Comparison of ENCODE assay signal across 8 cellular contexts in the genomic region with DNA sequence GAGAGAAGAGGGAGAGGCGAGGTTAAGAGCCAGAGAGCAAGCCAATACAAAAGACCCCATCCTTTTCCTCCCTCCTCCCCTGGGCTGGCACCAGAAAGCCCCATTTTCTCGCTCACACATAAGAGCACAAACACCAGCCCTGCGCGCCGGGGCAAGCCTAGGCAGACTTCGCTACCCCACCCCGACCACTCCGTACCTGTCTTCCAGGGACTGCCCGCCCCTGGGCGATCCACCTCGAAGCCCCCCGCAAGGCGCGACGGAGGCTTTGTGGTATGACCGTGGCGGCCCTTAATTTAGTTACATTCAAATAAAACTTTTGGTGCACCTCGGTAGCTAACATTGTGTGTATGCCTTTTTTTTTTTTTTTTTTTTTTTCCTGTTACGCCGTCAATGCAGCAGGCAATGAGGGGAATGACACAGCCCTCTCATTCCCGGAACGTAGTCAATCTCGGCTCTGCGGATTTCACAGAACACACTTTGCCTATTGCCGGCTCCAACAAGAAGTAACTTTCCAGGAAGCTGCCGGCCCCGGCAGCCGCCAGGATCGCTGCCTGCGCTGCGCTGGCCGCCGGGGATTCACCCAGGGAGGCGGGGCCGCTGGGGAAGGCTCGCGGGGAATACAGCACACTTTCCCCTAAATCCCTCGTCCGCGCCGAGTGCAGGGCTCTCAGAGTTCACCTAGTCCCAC. TPM values are rescaled to one million over a fixed set of nuclear protein-coding genes. Genes with fewer than 3 reads are reported as not detected.
DNase-seq lines count a peak whose midpoint lies in the region; ATAC-seq and TF ChIP-seq lines count a peak whose summit lies in the region.

No MANE protein-coding gene starts in this region.

- TF ChIP-seq CTCF in neural progenitor cell (IDR thresholded peaks at IDR 0.05) (peak; percentile 11), upper lobe of left lung (IDR thresholded peaks at IDR 0.05) (peak in 3 of 6 experiments; percentile 8 to 19 (median 16))

- DNase-seq in NCI-H345 (lab: John Stamatoyannopoulos, UW) (peak; percentile 51), germinal center (ENCODE audit: low spot score) (peak; percentile 24), neural progenitor cell (ENCODE audit: low spot score) (peak; percentile 74), upper lobe of left lung (peak; percentile 87 to 94), NCI-H2029 (lab: John Stamatoyannopoulos, UW) (no peak), GM19238 (ENCODE audit: insufficient read length, low spot score) (no peak)
- DNase-seq in activated naive CD4-positive, alpha-beta T cell treated with anti-CD3 and anti-CD28 coated beads, Interleukin-2, amount 50 U/mL, for 16 hours: peak; percentile 37

- peaks cover 3% of the 10 kb centered on the region for H3K36me3 Mint-ChIP-seq in neural progenitor cell

- peaks cover 32% of the 10 kb centered on the region for H3F3A ChIP-seq in neural progenitor cell (ENCODE audit: low read depth)

- TF ChIP-seq EP300 in upper lobe of left lung (IDR thresholded peaks at IDR 0.05): peak; percentile 46 to 66 (median 62)

- H3K27ac ChIP-seq in neural progenitor cell: no peak overlapping the region
- peak overlapping the region; percentile 97 to 99 (median 98) for H3K27ac ChIP-seq in upper lobe of left lung

- H3K9me3 ChIP-seq in ES-I3 (ENCODE audit: control insufficient read depth, insufficient read depth, low read length): no peaks in the 10 kb centered on the region
- H3K9me3 ChIP-seq in neural progenitor cell (ENCODE audit: low read depth): no peaks in the 10 kb centered on the region
- no peaks in the 10 kb centered on the region for H3K9me3 ChIP-seq in upper lobe of left lung

- TF ChIP-seq POLR2A in upper lobe of left lung (IDR thresholded peaks at IDR 0.05): peak in 1 of 4 donors; percentile 57

- peak; percentile 38 to 44 for ATAC-seq in upper lobe of left lung (ENCODE audit: low FRiP score in 2 of 2)

- H3K4me2 ChIP-seq in neural progenitor cell: peak overlapping the region; percentile 95

- H3K4me3 Mint-ChIP-seq in neural progenitor cell: peak overlapping the region; percentile 95

- peaks cover 5% of the 10 kb centered on the region for H3K27me3 Mint-ChIP-seq in neural progenitor cell (ENCODE audit: insufficient read depth, low read depth)

- no peak overlapping the region for H2AFZ ChIP-seq in neural progenitor cell (replicated peaks)

- H3K9ac ChIP-seq in ES-I3 (ENCODE audit: low read depth, low read length): peak overlapping the region; percentile 92
- no peak overlapping the region for H3K9ac ChIP-seq in neural progenitor cell

- peaks cover 7% of the 10 kb centered on the region for H3K79me2 ChIP-seq in neural progenitor cell (ENCODE audit: low read depth)

- peak overlapping the region; percentile 62 for H3K4me3 ChIP-seq in neural progenitor cell
- peak overlapping the region; percentile 21 to 67 (median 64) for H3K4me3 ChIP-seq in upper lobe of left lung

- peaks cover 53% of the 10 kb centered on the region for H4K20me1 ChIP-seq in neural progenitor cell (ENCODE audit: low read depth)

- H3K4me1 ChIP-seq in ES-I3 (ENCODE audit: insufficient read depth, low read length) (peaks cover 26% of the 10 kb centered on the region), neural progenitor cell (peaks cover 9% of the 10 kb centered on the region), upper lobe of left lung (peaks cover 36 to 70% (median 42%) of the 10 kb centered on the region in 4 donors)

- no peaks in the 10 kb centered on the region for H3K36me3 ChIP-seq in ES-I3 (ENCODE audit: insufficient read depth, low read length)
- no peaks in the 10 kb centered on the region for H3K36me3 ChIP-seq in neural progenitor cell
- H3K36me3 ChIP-seq in upper lobe of left lung: peaks cover 4 to 23% (median 16%) of the 10 kb centered on the region in 4 donors

- whole genome bisulfite sequencing in upper lobe of left lung, 2 donors: 4 to 9% methylated on average over 37 to 40 of the region's 41 CpGs

- H3K27ac Mint-ChIP-seq in neural progenitor cell: no peak overlapping the region

- H3K27me3 ChIP-seq in neural progenitor cell (peaks cover 31% of the 10 kb centered on the region), upper lobe of left lung (no peaks in the 10 kb centered on the region)

- no peaks in the 10 kb centered on the region for H3K9me3 Mint-ChIP-seq in neural progenitor cell

- H3K4me1 Mint-ChIP-seq in neural progenitor cell: peaks cover 45% of the 10 kb centered on the region

RNA-seq across cellular contexts. Expression of gene BCL6, which starts 7.7 kb away (rescaled TPM):
- 14.2 and 20.3 TPM in 2 replicates for total RNA-seq in neural progenitor cell (ENCODE audit: low replicate concordance)
- 100 to 1,000 TPM in 4 of 6 donors, 10 to 100 TPM in 2; 80.4 to 268 (median 119) TPM for total RNA-seq in upper lobe of left lung

RNA-seq across cellular contexts. Expression of gene RTP2, which starts 35.2 kb away (rescaled TPM):
- total RNA-seq in neural progenitor cell (ENCODE audit: low replicate concordance) (not detected in 2 replicates), upper lobe of left lung (not detected)

Comparison
In these comparisons a context has a peak if more than half of its experiments do, and no peak if none do; other contexts are left out.
1. DNase-seq: peak in NCI-H345 (single experiment), activated naive CD4-positive, alpha-beta T cell treated with anti-CD3 and anti-CD28 coated beads, Interleukin-2, amount 50 U/mL, for 16 hours (single experiment), germinal center (single experiment), neural progenitor cell (single experiment) and upper lobe of left lung (2 of 2); none in NCI-H2029 (single experiment) and GM19238 (single experiment).